ENCODE assay signal across 8 cellular contexts in genomic region chr2:190088917-190089316, GRCh38.
DNase-seq lines count a peak whose midpoint lies in the region; ATAC-seq and TF ChIP-seq lines count a peak whose summit lies in the region.

No MANE protein-coding gene starts in this region.

- H3K79me2 ChIP-seq in KMS-11 (ENCODE audit: insufficient read depth, low read depth) = no peaks in the 10 kb centered on the region

- H3K27ac ChIP-seq in KMS-11 = no peak overlapping the region
- no peak overlapping the region for H3K27ac ChIP-seq in iPS DF 6.9 (ENCODE audit: low read length)

- H2AFZ ChIP-seq in KMS-11 (ENCODE audit: low read depth) = no peak overlapping the region

- DNase-seq in COLO829 (ENCODE audit: low spot score) = peak; percentile 66
- DNase-seq in GM19240 (ENCODE audit: insufficient read length, low spot score) = peak; percentile 21
- DNase-seq in RKO (ENCODE audit: low spot score) = peak; percentile 78
- DNase-seq in astrocyte of the hippocampus (ENCODE audit: low read depth, low spot score) = peak; percentile 79
- DNase-seq in iPS DF 6.9 (ENCODE audit: low read depth, low spot score) = peak; percentile 27
- peak; percentile 48 for DNase-seq in stimulated activated CD4-positive, alpha-beta T cell treated with anti-CD3 and anti-CD28 coated beads, Interleukin-15, amount 100 ng/mL, for 24 hours

- peak; percentile 83 for TF ChIP-seq CTCF in KMS-11 (conservative IDR thresholded peaks at IDR 0.05; ENCODE audit: low read depth, low read length)

- WGBS in iPS DF 6.9 (ENCODE audit: insufficient coverage, insufficient read length) = no CpG with 5 or more reads among the region's 4 CpGs

- no peaks in the 10 kb centered on the region for H3K9me3 ChIP-seq in iPS DF 6.9 (ENCODE audit: control insufficient read depth, insufficient read depth, low read length)

- no peak for ATAC-seq in HG03135 (IDR thresholded peaks at IDR 0.05; ENCODE audit: unreplicated experiment)

- no peaks in the 10 kb centered on the region for H4K20me1 ChIP-seq in KMS-11 (ENCODE audit: insufficient read depth)

- H3K27me3 ChIP-seq in KMS-11 (ENCODE audit: insufficient read depth, low read depth) (no peaks in the 10 kb centered on the region), iPS DF 6.9 (ENCODE audit: control insufficient read depth, insufficient read depth, low read length) (no peaks in the 10 kb centered on the region)

- no peak overlapping the region for H3K4me2 ChIP-seq in KMS-11

- H3K9ac ChIP-seq in KMS-11 = no peak overlapping the region

- H3K4me3 ChIP-seq in KMS-11 (IDR thresholded peaks at IDR 0.05; ENCODE audit: insufficient read depth, low read depth, low read length) (no peak overlapping the region), iPS DF 6.9 (ENCODE audit: low read length) (no peak overlapping the region)

- H3K4me1 ChIP-seq in KMS-11 (ENCODE audit: low read depth, poor library complexity, severe bottlenecking) = no peaks in the 10 kb centered on the region
- H3K4me1 ChIP-seq in iPS DF 6.9 (ENCODE audit: control insufficient read depth, insufficient read depth, low read length) = no peaks in the 10 kb centered on the region

- H3K36me3 ChIP-seq in KMS-11 (ENCODE audit: insufficient read depth) (no peaks in the 10 kb centered on the region), iPS DF 6.9 (ENCODE audit: control insufficient read depth, insufficient read depth, low read length) (no peaks in the 10 kb centered on the region)

Comparison
In these comparisons a context has a peak if more than half of its experiments do, and no peak if none do; other contexts are left out.
1. DNase-seq: peak in every context shown above with its lines; median percentile 79 in astrocyte of the hippocampus; 78 in RKO; 66 in COLO829; 48 in stimulated activated CD4-positive, alpha-beta T cell treated with anti-CD3 and anti-CD28 coated beads, Interleukin-15, amount 100 ng/mL, for 24 hours; 27 in iPS DF 6.9; 21 in GM19240.